Comparison of ENCODE assay signal across 22 cellular contexts in genomic region chr13:21022694-21023325, GRCh38. TPM values are rescaled to one million over a fixed set of nuclear protein-coding genes. Genes with fewer than 3 reads are reported as not detected.
DNase-seq lines count a peak whose midpoint lies in the region; ATAC-seq, FAIRE-seq and TF ChIP-seq lines count a peak whose summit lies in the region.
"Had no signal": no experiment of that assay in that cellular context is flagged by ENCODE, and none has a peak within 500 bp of the region (broad histone marks: within the 10 kb centered on the region; RNA-seq: fewer than 3 reads in every experiment).

No MANE protein-coding gene starts in this region.

- in situ Hi-C loops in K562 (cut with MboI) = no loop called here

- H3K27me3 ChIP-seq in right atrium auricular region (no peaks in the 10 kb centered on the region), K562 (ENCODE audit: control insufficient read depth in 2 of 2, insufficient read depth in 2 of 2, low read length in 2 of 2) (no peaks in the 10 kb centered on the region), prostate gland (replicated peaks; ENCODE audit: insufficient read depth) (no peaks in the 10 kb centered on the region)

- POLR2A ChIA-PET in K562 (lab: Yijun Ruan, JAX) = no interaction called here

- BruUV-seq in K562 (replicated peaks; lab: Mats Ljungman, UMichigan) = no TSS peak

- H2AFZ ChIP-seq in K562 (ENCODE audit: low read depth, low read length) = no peak overlapping the region

- H3K27ac ChIP-seq in right atrium auricular region = no peak overlapping the region
- H3K27ac ChIP-seq in K562 (ENCODE audit: extremely low read depth, low read depth, low read length) = no peak overlapping the region
- no peak overlapping the region for H3K27ac ChIP-seq in prostate gland
- H3K27ac ChIP-seq: C4-2B, lower lobe of right lung had no signal

- H3K9me1 ChIP-seq in K562 (ENCODE audit: control insufficient read depth, insufficient read depth, low read length) = no peaks in the 10 kb centered on the region

- no peaks in the 10 kb centered on the region for H3K9me3 ChIP-seq in right atrium auricular region
- H3K9me3 ChIP-seq in K562 (replicated peaks; ENCODE audit: control insufficient read depth, insufficient read depth, low read depth, low read length) = no peaks in the 10 kb centered on the region; the same call in 1 of the 2 replicates
- H3K9me3 ChIP-seq in mucosa of descending colon = no peaks in the 10 kb centered on the region
- no peaks in the 10 kb centered on the region for H3K9me3 ChIP-seq in prostate gland
- H3K9me3 ChIP-seq: lower lobe of right lung had no signal

- H3K36me3 ChIP-seq in right atrium auricular region = no peaks in the 10 kb centered on the region
- no peaks in the 10 kb centered on the region for H3K36me3 ChIP-seq in K562 (ENCODE audit: control insufficient read depth, insufficient read depth, low read length)
- H3K36me3 ChIP-seq in mucosa of descending colon (ENCODE audit: low read depth) = no peaks in the 10 kb centered on the region
- H3K36me3 ChIP-seq in prostate gland = no peaks in the 10 kb centered on the region
- H3K36me3 ChIP-seq: lower lobe of right lung had no signal

- no peak for TF ChIP-seq EP300 in K562 (IDR thresholded peaks at IDR 0.05; ENCODE audit: low read length)

- TF ChIP-seq POLR2A in K562 (conservative IDR thresholded peaks at IDR 0.05) (no peak), prostate gland (IDR thresholded peaks at IDR 0.05) (no peak)

- peak in 1 of 2 experiments; percentile 37; a peak in 2 of 4 replicates for TF ChIP-seq RAD21 in K562 (CRISPR knock-in tag; conservative IDR thresholded peaks at IDR 0.05 in 1 of 2, IDR thresholded peaks at IDR 0.05 in 1 of 2)

- intact Hi-C loops in Right ventricle myocardium inferior (cut with DNase I) (loop anchor here (5.0 kb wide), 1 partner anchor 39 kb away; the partner anchor contains the start of gene LATS2), K562 (cut with micrococcal nuclease) (loop anchor here (10.0 kb wide), 2 partner anchors 78 to 162 kb away; no protein-coding TSS in a partner anchor), mucosa of descending colon (cut with DNase I, micrococcal nuclease) (no loop called here), prostate gland (cut with DNase I) (no loop called here)

- no peak for FAIRE-seq in K562 (lab: Jason Lieb, UNC)
- FAIRE-seq: small intestine had no signal

- no peaks in the 10 kb centered on the region for H4K20me1 ChIP-seq in K562 (replicated peaks; ENCODE audit: control insufficient read depth, insufficient read depth, low read length)

- WGBS in K562 (ENCODE audit: insufficient coverage, low coverage, missing lambda C conversion rate) = 7% methylated on average over 7 of the region's 15 CpGs
- WGBS in prostate gland = 84% methylated on average over 15 of the region's 15 CpGs

- H3K4me2 ChIP-seq in K562 (ENCODE audit: insufficient read depth, low read length) = peak overlapping the region; percentile 32; the same call in 1 of the 2 replicates

- peak; percentile 13 for DNase-seq in right atrium auricular region (ENCODE audit: low spot score)
- no peak for DNase-seq in Right ventricle myocardium inferior (ENCODE audit: missing footprints)
- peak; percentile 11 to 46 (median 27) for DNase-seq in K562 (ENCODE audit: extremely low read depth in 1 of 4, low spot score in 3 of 4)
- no peak for DNase-seq in mucosa of descending colon
- no peak for DNase-seq in NK-92 (lab: John Stamatoyannopoulos, UW; ENCODE audit: unreplicated experiment)
- no peak for DNase-seq in prostate gland (ENCODE audit: low spot score)
- DNase-seq in activated gamma-delta T cell treated with Interleukin-2 at 50 U/mL for 16 hours = no peak
- DNase-seq: activated B cell treated with CpG ODN at 0.5 μM for 24 hours; activated CD4-positive, alpha-beta memory T cell treated with anti-CD3 and anti-CD28 coated beads for 36 hours; activated naive CD4-positive, alpha-beta T cell treated with anti-CD3 and anti-CD28 coated beads, Interleukin-2, amount 10 ng/mL, durations not matched to agents 7 days and 5 days; activated T-cell treated with anti-CD3 and anti-CD28 coated beads, Interleukin-2, amount 50 U/mL, for 1 hour; effector memory CD8-positive, alpha-beta T cell; lower lobe of right lung; NCI-H1694 treated with DMSO at 0.1 percent for 48 hours; NCI-H510A; SHP77; small intestine; stimulated activated CD4-positive, alpha-beta T cell treated with anti-CD3 and anti-CD28 coated beads, Interleukin-2, amount 100 ng/mL, for 48 hours; stimulated activated naive CD8-positive, alpha-beta T cell treated with anti-CD3 and anti-CD28 coated beads, Interleukin-15, amount 100 ng/mL, for 72 hours; T-helper 2 cell had no signal

- ATAC-seq in Right ventricle myocardium inferior (no peak), K562 (peak; percentile 96), mucosa of descending colon (peak; percentile 48), HG02678 (IDR thresholded peaks at IDR 0.05; ENCODE audit: unreplicated experiment) (no peak)
- ATAC-seq: effector memory CD8-positive, alpha-beta T cell; lower lobe of right lung; stimulated activated naive CD8-positive, alpha-beta T cell treated with anti-CD3 and anti-CD28 coated beads, Interleukin-15, amount 100 ng/mL, for 72 hours had no signal

- TF ChIP-seq CTCF in right atrium auricular region (IDR thresholded peaks at IDR 0.05) = no peak
- peak; percentile 45 to 55 (median 49); a peak in 5 of 6 replicates for TF ChIP-seq CTCF in K562 (IDR thresholded peaks at IDR 0.05 in 2 of 3, conservative IDR thresholded peaks at IDR 0.05 in 1 of 3; ENCODE audit: insufficient read depth in 2 of 3, low read depth in 1 of 3, low read length in 3 of 3)
- no peak for TF ChIP-seq CTCF in mucosa of descending colon (IDR thresholded peaks at IDR 0.05)
- no peak for TF ChIP-seq CTCF in prostate gland (IDR thresholded peaks at IDR 0.05)

- no peak overlapping the region for H3K9ac ChIP-seq in K562 (ENCODE audit: insufficient read depth in 1 of 2, low read depth in 2 of 2, low read length in 2 of 2)

- H3K79me2 ChIP-seq in K562 (ENCODE audit: control insufficient read depth, insufficient read depth, low read length) = no peaks in the 10 kb centered on the region

- H3K4me3 ChIP-seq in right atrium auricular region = no peak overlapping the region
- no peak overlapping the region for H3K4me3 ChIP-seq in K562
- H3K4me3 ChIP-seq in mucosa of descending colon = no peak overlapping the region
- no peak overlapping the region for H3K4me3 ChIP-seq in prostate gland
- H3K4me3 ChIP-seq: lower lobe of right lung had no signal

- CTCF ChIA-PET in K562 (lab: Yijun Ruan, JAX; ENCODE audit: low intra/inter-chr PET ratio) = interaction anchor here (1.0 to 1.2 kb wide), 2 partner anchors 111 to 158 kb away, joined by 3 to 8 read pairs; no protein-coding TSS in a partner anchor

- H3K4me1 ChIP-seq in right atrium auricular region (peaks cover 0 to 42% of the 10 kb centered on the region in 2 donors), K562 (replicated peaks in 1 of 2; ENCODE audit: control insufficient read depth in 2 of 2, insufficient read depth in 2 of 2, low read length in 2 of 2) (peaks cover 0 to 6% of the 10 kb centered on the region in 2 experiments; a peak in 2 of 5 replicates), mucosa of descending colon (ENCODE audit: low read depth) (peaks cover 8% of the 10 kb centered on the region), prostate gland (replicated peaks) (peaks cover 5% of the 10 kb centered on the region)

TF ChIP-seq in K562, 482 proteins besides CTCF, POLR2A, EP300 and RAD21:
- 0 out of 2 replicates have a peak, but pooled peaks have one; percentile 10 for TF ChIP-seq SMC3 (conservative IDR thresholded peaks at IDR 0.05; ENCODE audit: insufficient read depth, low read depth, low read length)
- no peak for TF ChIP-seq PKNOX1 (IDR thresholded peaks at IDR 0.05)

RNA-seq across cellular contexts. Expression of gene LATS2, which starts 38.6 kb away (rescaled TPM):
- 10 to 100 TPM; 20.9 to 33.3 TPM for total RNA-seq in right atrium auricular region
- total RNA-seq in Right ventricle myocardium inferior = 23.7 TPM
- 1.3 and 1.5 TPM in 2 replicates for total RNA-seq in K562 (2011; cell fraction: chromatin; rRNA removed; ENCODE audit: low replicate concordance)
- 1.1 and 1.3 TPM in 2 replicates for total RNA-seq in K562 (2011; cell fraction: nucleolus; rRNA removed)
- 0.69 and 0.95 TPM in 2 replicates for total RNA-seq in K562 (2011; cell fraction: nucleoplasm; rRNA removed)
- total RNA-seq in K562 (2014; rRNA removed) = 0.77 and 0.94 TPM in 2 replicates
- total RNA-seq in K562 (2014; rRNA removed; fragmentation: Illumina TruSeq; extraction: Trizol) = 0.76 and 0.96 TPM in 2 replicates
- 0.64 and 0.76 TPM in 2 replicates for total RNA-seq in K562 (2015; rRNA removed; fragmentation: Illumina TruSeq; extraction: Trizol)
- total RNA-seq in K562 (2021) = 2.4 and 3.7 TPM in 2 replicates
- polyA plus RNA-seq in K562 (2011; rRNA removed) = 0.42 and 0.72 TPM in 2 replicates
- 1.1 and 2.0 TPM in 2 replicates for polyA plus RNA-seq in K562 (2011; cell fraction: cytosol; rRNA removed)
- 0.65 and 1.1 TPM in 2 replicates for polyA plus RNA-seq in K562 (2011; cell fraction: nucleus; rRNA removed)
- polyA plus RNA-seq in K562 (2012) = 0.99 and 1.3 TPM in 2 replicates
- 0.88 and 1.1 TPM in 2 replicates for polyA plus RNA-seq in K562 (2014; fragmentation: Illumina TruSeq; extraction: Trizol)
- under 1 TPM; 0.18 to 0.21 TPM for polyA plus RNA-seq in K562 (2014; fragmentation: Nextera tagmentation; extraction: Ambion mirVana)
- 0.63 and 1.2 TPM in 2 replicates for polyA plus RNA-seq in K562 (2014; rRNA removed)
- 1.2 and 1.5 TPM in 2 replicates for polyA minus RNA-seq in K562 (2011; rRNA and poly(A)+ RNA removed)
- 1.1 and 1.2 TPM in 2 replicates for polyA minus RNA-seq in K562 (2011; cell fraction: cytosol; rRNA and poly(A)+ RNA removed)
- polyA minus RNA-seq in K562 (2011; cell fraction: nucleus; rRNA and poly(A)+ RNA removed) = 0.81 and 1.9 TPM in 2 replicates
- 10 to 100 TPM in 2 of 3 donors, 1 to 10 TPM in 1; 9.1 to 25.9 (median 10.3) TPM for total RNA-seq in mucosa of descending colon
- total RNA-seq in prostate gland = 10 to 100 TPM; 22.0 to 27.4 TPM

Comparison
In these comparisons a context has a peak if more than half of its experiments do, and no peak if none do; other contexts are left out.
1. DNase-seq: peak in right atrium auricular region (single experiment) and K562 (4 of 4); none in Right ventricle myocardium inferior (single experiment), mucosa of descending colon (0 of 3), NK-92 (single experiment), prostate gland (single experiment) and activated gamma-delta T cell treated with Interleukin-2 at 50 U/mL for 16 hours (single experiment).
2. CTCF ChIP-seq: peak in K562 (3 of 3); none in right atrium auricular region (0 of 2), mucosa of descending colon (single experiment) and prostate gland (0 of 4).
3. ATAC-seq: peak in K562 (single experiment) and mucosa of descending colon (single experiment); none in Right ventricle myocardium inferior (single experiment) and HG02678 (single experiment).
4. intact Hi-C loops: an anchor here in Right ventricle myocardium inferior (5.0 kb wide) and K562 (10.0 kb wide); none called in mucosa of descending colon and prostate gland.